Comparison of ENCODE assay signal across 21 cellular contexts in the genomic region with DNA sequence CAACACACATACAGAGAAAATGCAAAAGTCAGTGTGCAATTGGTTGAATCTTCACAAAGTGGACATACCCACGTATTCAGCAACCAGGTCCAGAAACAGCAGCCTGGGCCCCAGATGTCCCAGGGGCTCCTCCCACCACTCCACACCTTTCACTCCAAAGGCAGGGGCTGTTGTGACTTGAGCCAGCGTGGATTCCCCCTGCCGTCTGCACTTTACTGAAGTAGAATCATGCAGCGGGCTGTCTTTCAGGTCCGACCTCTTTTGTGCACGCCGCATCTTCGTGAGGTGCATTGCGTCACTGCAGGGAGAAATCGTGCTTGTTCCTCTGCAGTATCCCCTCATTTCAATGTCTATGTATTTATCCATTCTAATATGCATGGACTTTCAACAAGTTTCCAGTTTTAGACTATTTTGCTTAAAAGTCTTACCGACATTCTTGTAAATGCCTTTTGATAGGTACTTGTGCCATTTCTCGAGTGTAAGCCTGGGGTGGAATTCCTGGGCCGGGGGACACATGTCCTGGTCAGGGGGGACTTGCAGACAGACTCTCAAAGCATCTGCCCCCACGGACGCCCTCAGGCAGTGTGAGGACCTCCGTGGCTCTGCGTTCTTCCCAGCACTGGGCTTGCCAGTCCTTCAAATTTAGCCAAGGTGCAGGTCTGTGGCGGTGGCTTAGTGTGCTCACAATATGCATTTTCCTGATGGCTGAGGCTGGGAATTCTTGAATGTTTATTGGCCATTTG. TPM values are rescaled to one million over a fixed set of nuclear protein-coding genes. Genes with fewer than 3 reads are reported as not detected.
A peak's percentile ranks its signal among the peaks of the same experiment; 100 is the strongest.
DNase-seq lines count a peak whose midpoint lies in the region; ATAC-seq, FAIRE-seq and TF ChIP-seq lines count a peak whose summit lies in the region.
"Had no signal": no experiment of that assay in that cellular context is flagged by ENCODE, and none has a peak within 500 bp of the region (broad histone marks: within the 10 kb centered on the region; RNA-seq: fewer than 3 reads in every experiment).

No MANE protein-coding gene starts in this region.

- in situ Hi-C loops in HepG2 (cut with HindIII; ENCODE audit: extremely low pct_ligation_motif_present, low pct_unique_long_range_greater_than_20kb), result no loop called here

- H2AFZ ChIP-seq in HepG2 (ENCODE audit: low read length), result no peak overlapping the region
- H2AFZ ChIP-seq: GM23248 had no signal

- H3K4me1 ChIP-seq in HepG2 (ENCODE audit: insufficient read depth, low read length) (no peaks in the 10 kb centered on the region), right lobe of liver (no peaks in the 10 kb centered on the region), kidney (ENCODE audit: control insufficient read depth in 1 of 2, insufficient read depth in 1 of 2, low read depth in 1 of 2, low read length in 2 of 2) (no peaks in the 10 kb centered on the region), sigmoid colon (no peaks in the 10 kb centered on the region)
- H3K4me1 ChIP-seq: BLaER1 treated with 17β-estradiol and CSF1 and Interleukin-3, amounts not matched to agents 10 nM and 100 nM had no signal

- no peaks in the 10 kb centered on the region for H3K36me3 Mint-ChIP-seq in activated naive CD4-positive, alpha-beta T cell treated with anti-CD3 and anti-CD28 coated beads, Interleukin-2, amount 10 ng/mL, durations not matched to agents 7 days and 5 days

- TF ChIP-seq CTCF in HepG2 (CRISPR knock-in tag; IDR thresholded peaks at IDR 0.05) (no peak), right lobe of liver (IDR thresholded peaks at IDR 0.05) (no peak), kidney (IDR thresholded peaks at IDR 0.05; ENCODE audit: borderline replicate concordance, extremely low read depth, insufficient read depth) (no peak), sigmoid colon (IDR thresholded peaks at IDR 0.05) (no peak)

- H3K9ac ChIP-seq in HepG2 (ENCODE audit: insufficient read depth, low read depth, low read length) (no peak overlapping the region), kidney (ENCODE audit: low read length in 2 of 2) (no peak overlapping the region)
- H3K9ac ChIP-seq: BLaER1 treated with 17β-estradiol and CSF1 and Interleukin-3, amounts not matched to agents 10 nM and 100 nM; GM23248 had no signal

- intact Hi-C loops in HepG2 (cut with micrococcal nuclease; ENCODE audit: unreplicated experiment), result no loop called here
- intact Hi-C loops in right lobe of liver (cut with DNase I), result no loop called here
- intact Hi-C loops in kidney (cut with DNase I), result no loop called here
- intact Hi-C loops in sigmoid colon (cut with DNase I), result no loop called here

- no peaks in the 10 kb centered on the region for H4K20me1 ChIP-seq in HepG2 (ENCODE audit: insufficient read depth, low read length)
- H4K20me1 ChIP-seq: BLaER1 treated with 17β-estradiol and CSF1 and Interleukin-3, amounts not matched to agents 10 nM and 100 nM had no signal

- TF ChIP-seq POLR2A in HepG2 (IDR thresholded peaks at IDR 0.05; ENCODE audit: insufficient read depth in 1 of 2, low read depth in 2 of 2, low read length in 2 of 2) (no peak), right lobe of liver (IDR thresholded peaks at IDR 0.05) (no peak), sigmoid colon (IDR thresholded peaks at IDR 0.05) (no peak)

- H3K36me3 ChIP-seq in HepG2 (replicated peaks in 1 of 2; ENCODE audit: control insufficient read depth in 1 of 2, insufficient read depth in 2 of 2, low read length in 2 of 2) (no peaks in the 10 kb centered on the region), right lobe of liver (no peaks in the 10 kb centered on the region), kidney (ENCODE audit: control insufficient read depth in 1 of 2, insufficient read depth in 2 of 2, low read length in 2 of 2) (no peaks in the 10 kb centered on the region), sigmoid colon (no peaks in the 10 kb centered on the region)
- H3K36me3 ChIP-seq: BLaER1 treated with 17β-estradiol and CSF1 and Interleukin-3, amounts not matched to agents 10 nM and 100 nM had no signal

- H3K9me3 Mint-ChIP-seq in activated naive CD4-positive, alpha-beta T cell treated with anti-CD3 and anti-CD28 coated beads, Interleukin-2, amount 10 ng/mL, durations not matched to agents 7 days and 5 days, result peaks cover 16% of the 10 kb centered on the region

- peaks cover 5% of the 10 kb centered on the region for H3K27me3 Mint-ChIP-seq in activated naive CD4-positive, alpha-beta T cell treated with anti-CD3 and anti-CD28 coated beads, Interleukin-2, amount 10 ng/mL, durations not matched to agents 7 days and 5 days

- no peak overlapping the region for H3K27ac Mint-ChIP-seq in activated naive CD4-positive, alpha-beta T cell treated with anti-CD3 and anti-CD28 coated beads, Interleukin-2, amount 10 ng/mL, durations not matched to agents 7 days and 5 days
- H3K27ac Mint-ChIP-seq: CD4-positive, alpha-beta T cell had no signal

- WGBS in HepG2 (ENCODE audit: low lambda C conversion rate), result 18% methylated on average over 13 of the region's 18 CpGs
- WGBS in right lobe of liver (ENCODE audit: insufficient coverage, low coverage, low lambda C conversion rate, missing lambda C conversion rate), result 72% methylated on average over 15 of the region's 18 CpGs
- 74 to 82% methylated on average over 18 of the region's 18 CpGs for WGBS in sigmoid colon, 2 donors

- CTCF ChIA-PET in activated naive CD4-positive, alpha-beta T cell treated with anti-CD3 and anti-CD28 coated beads, Interleukin-2, amount 10 ng/mL, durations not matched to agents 7 days and 5 days (lab: Charles Lee), result no interaction called here
- CTCF ChIA-PET in HepG2 (lab: Yijun Ruan, JAX; ENCODE audit: low intra/inter-chr PET ratio, low total read pairs), result no interaction called here

- H3K27ac ChIP-seq in HepG2 (ENCODE audit: extremely low read length, insufficient read depth, low read length) (no peak overlapping the region), right lobe of liver (no peak overlapping the region), kidney (ENCODE audit: low read depth in 2 of 2, low read length in 2 of 2) (no peak overlapping the region), sigmoid colon (no peak overlapping the region)
- H3K27ac ChIP-seq: BLaER1 treated with 17β-estradiol and CSF1 and Interleukin-3, amounts not matched to agents 10 nM and 100 nM; GM23248 had no signal

- H3K4me3 ChIP-seq in HepG2 (replicated peaks in 1 of 3; ENCODE audit: insufficient read depth in 1 of 3, low read depth in 2 of 3, low read length in 3 of 3), result no peak overlapping the region
- no peak overlapping the region for H3K4me3 ChIP-seq in right lobe of liver
- H3K4me3 ChIP-seq in kidney (ENCODE audit: low read length in 2 of 2), result no peak overlapping the region
- no peak overlapping the region for H3K4me3 ChIP-seq in sigmoid colon
- H3K4me3 ChIP-seq: BLaER1 treated with 17β-estradiol and CSF1 and Interleukin-3, amounts not matched to agents 10 nM and 100 nM; GM12878; GM23248 had no signal

- FAIRE-seq in HepG2 (lab: Jason Lieb, UNC) (no peak), kidney (lab: Jason Lieb, UNC) (no peak)
- FAIRE-seq: GM12878, H54, HTR-8/SVneo had no signal

- H3K4me3 Mint-ChIP-seq in activated naive CD4-positive, alpha-beta T cell treated with anti-CD3 and anti-CD28 coated beads, Interleukin-2, amount 10 ng/mL, durations not matched to agents 7 days and 5 days, result no peak overlapping the region
- H3K4me3 Mint-ChIP-seq: CD4-positive, alpha-beta T cell had no signal

- no TSS peak for BruUV-seq in HepG2 (replicated peaks; lab: Mats Ljungman, UMichigan)

- TF ChIP-seq RAD21 in HepG2 (CRISPR knock-in tag; IDR thresholded peaks at IDR 0.05), result no peak

- H3K27me3 ChIP-seq in HepG2 (ENCODE audit: control insufficient read depth in 1 of 2, insufficient read depth in 2 of 2, low read length in 2 of 2), result peaks cover 3 to 21% of the 10 kb centered on the region in 2 experiments; a peak in 4 of 5 replicates
- no peaks in the 10 kb centered on the region for H3K27me3 ChIP-seq in right lobe of liver
- H3K27me3 ChIP-seq in sigmoid colon, result peaks cover 0 to 30% (median 0%) of the 10 kb centered on the region in 3 donors
- H3K27me3 ChIP-seq: BLaER1 treated with 17β-estradiol and CSF1 and Interleukin-3, amounts not matched to agents 10 nM and 100 nM had no signal

- no peak overlapping the region for H3K4me2 ChIP-seq in HepG2 (ENCODE audit: low read depth, low read length)
- H3K4me2 ChIP-seq: BLaER1 treated with 17β-estradiol and CSF1 and Interleukin-3, amounts not matched to agents 10 nM and 100 nM had no signal

- no peaks in the 10 kb centered on the region for H3K79me2 ChIP-seq in HepG2 (ENCODE audit: insufficient read depth, low read length)

- POLR2A ChIA-PET in HepG2 (lab: Yijun Ruan, JAX), result no interaction called here

- H3K9me3 ChIP-seq in HepG2 (ENCODE audit: low read length) (peaks cover 8% of the 10 kb centered on the region; the same call in 1 of the 2 replicates), right lobe of liver (peaks cover 0 to 2% (median 0%) of the 10 kb centered on the region in 4 donors), kidney (ENCODE audit: control insufficient read depth in 1 of 2, low read length in 2 of 2) (peaks cover 0 to 13% of the 10 kb centered on the region in 2 donors), sigmoid colon (peaks cover 0 to 15% (median 9%) of the 10 kb centered on the region in 4 donors)

- no peak for TF ChIP-seq EP300 in HepG2 (IDR thresholded peaks at IDR 0.05; ENCODE audit: low read depth in 2 of 2, low read length in 2 of 2)
- TF ChIP-seq EP300 in HepG2 (CRISPR knock-in tag; IDR thresholded peaks at IDR 0.05; ENCODE audit: borderline replicate concordance), result no peak
- no peak for TF ChIP-seq EP300 in sigmoid colon (IDR thresholded peaks at IDR 0.05)

- peak; percentile 1 for DNase-seq in activated naive CD4-positive, alpha-beta T cell treated with anti-CD3 and anti-CD28 coated beads, Interleukin-2, amount 50 U/mL, for 16 hours
- DNase-seq in activated naive CD4-positive, alpha-beta T cell treated with anti-CD3 and anti-CD28 coated beads, Interleukin-2, amount 10 ng/mL, durations not matched to agents 7 days and 5 days, result no peak
- DNase-seq in HepG2 (ENCODE audit: low spot score), result no peak
- no peak for DNase-seq in right lobe of liver
- peak; percentile 40 for DNase-seq in kidney
- DNase-seq in sigmoid colon, result peak; percentile 39
- no peak for DNase-seq in pons (ENCODE audit: low spot score)
- DNase-seq in NK-92 treated with Interleukin-12 subunit alpha and Interleukin-12 subunit beta, amount 100 ng/mL, for 24 hours (lab: John Stamatoyannopoulos, UW), result no peak
- DNase-seq: ACHN; Calu3; CD4-positive, alpha-beta T cell; DMS 273 treated with DMSO at 0.1 percent for 48 hours; DMS79; GM23248 had no signal

- no peaks in the 10 kb centered on the region for H3K4me1 Mint-ChIP-seq in activated naive CD4-positive, alpha-beta T cell treated with anti-CD3 and anti-CD28 coated beads, Interleukin-2, amount 10 ng/mL, durations not matched to agents 7 days and 5 days

- no peak for ATAC-seq in HepG2
- no peak for ATAC-seq in right lobe of liver
- ATAC-seq: GM12878, HCT116 had no signal

RNA-seq across cellular contexts. Expression of a gene that starts 29.3 kb away (rescaled TPM):
- total RNA-seq in HepG2 (2016; rRNA removed; fragmentation: Illumina TruSeq; extraction: Trizol) (not detected in 2 replicates), right lobe of liver (not detected), kidney (not detected), sigmoid colon (not detected)
- total RNA-seq in HepG2 (2016; cell fraction: cytosol; rRNA removed; fragmentation: Illumina TruSeq; extraction: Trizol; ENCODE audit: low read depth), result not detected in 2 replicates
- total RNA-seq in HepG2 (2016; cell fraction: insoluble cytoplasmic fraction; rRNA removed; fragmentation: Illumina TruSeq; extraction: Trizol), result not detected in 2 replicates
- not detected in 2 replicates for total RNA-seq in HepG2 (2016; cell fraction: membrane; rRNA removed; fragmentation: Illumina TruSeq; extraction: Trizol)
- not detected in 2 replicates for total RNA-seq in HepG2 (2016; cell fraction: nucleus; rRNA removed; fragmentation: Illumina TruSeq; extraction: Trizol)
- polyA plus RNA-seq in HepG2 (2011; rRNA removed) (not detected in 2 replicates), kidney (ENCODE audit: insufficient read depth, low read depth, low replicate concordance) (not detected), sigmoid colon (not detected)
- not detected in 2 replicates for polyA plus RNA-seq in HepG2 (2011; cell fraction: cytosol; rRNA removed)
- not detected in 2 replicates for polyA plus RNA-seq in HepG2 (2011; cell fraction: nucleus; rRNA removed)
- polyA plus RNA-seq in HepG2 (2012), result not detected in 2 replicates
- not detected in 2 replicates for polyA plus RNA-seq in HepG2 (2016; cell fraction: cytosol; fragmentation: Illumina TruSeq; extraction: Trizol; ENCODE audit: low read depth)
- polyA plus RNA-seq in HepG2 (2016; cell fraction: insoluble cytoplasmic fraction; fragmentation: Illumina TruSeq; extraction: Trizol; ENCODE audit: low read depth), result not detected in 2 replicates
- not detected in 2 replicates for polyA plus RNA-seq in HepG2 (2016; cell fraction: membrane; fragmentation: Illumina TruSeq; extraction: Trizol; ENCODE audit: low read depth)
- not detected in 2 replicates for polyA plus RNA-seq in HepG2 (2016; cell fraction: nucleus; fragmentation: Illumina TruSeq; extraction: Trizol; ENCODE audit: insufficient read depth, low read depth)
- not detected in 2 replicates for polyA minus RNA-seq in HepG2 (2011; rRNA and poly(A)+ RNA removed; ENCODE audit: low replicate concordance)
- not detected in 2 replicates for polyA minus RNA-seq in HepG2 (2011; cell fraction: cytosol; rRNA and poly(A)+ RNA removed)
- polyA minus RNA-seq in HepG2 (2011; cell fraction: nucleus; rRNA and poly(A)+ RNA removed), result not detected in 2 replicates
- total RNA-seq: A172; Calu3; CD4-positive, alpha-beta T cell; G401; GM12878; GM23248 had no signal
- polyA plus RNA-seq: GM12878, GM23248 had no signal

Comparison
In these comparisons a context has a peak if more than half of its experiments do, and no peak if none do; other contexts are left out.
1. DNase-seq: peak in activated naive CD4-positive, alpha-beta T cell treated with anti-CD3 and anti-CD28 coated beads, Interleukin-2, amount 50 U/mL, for 16 hours (single experiment), kidney (single experiment) and sigmoid colon (single experiment); none in activated naive CD4-positive, alpha-beta T cell treated with anti-CD3 and anti-CD28 coated beads, Interleukin-2, amount 10 ng/mL, durations not matched to agents 7 days and 5 days (single experiment), HepG2 (single experiment), right lobe of liver (0 of 3), pons (single experiment) and NK-92 treated with Interleukin-12 subunit alpha and Interleukin-12 subunit beta, amount 100 ng/mL, for 24 hours (single experiment).